ENCODE assay signal across 8 cellular contexts in the genomic region with DNA sequence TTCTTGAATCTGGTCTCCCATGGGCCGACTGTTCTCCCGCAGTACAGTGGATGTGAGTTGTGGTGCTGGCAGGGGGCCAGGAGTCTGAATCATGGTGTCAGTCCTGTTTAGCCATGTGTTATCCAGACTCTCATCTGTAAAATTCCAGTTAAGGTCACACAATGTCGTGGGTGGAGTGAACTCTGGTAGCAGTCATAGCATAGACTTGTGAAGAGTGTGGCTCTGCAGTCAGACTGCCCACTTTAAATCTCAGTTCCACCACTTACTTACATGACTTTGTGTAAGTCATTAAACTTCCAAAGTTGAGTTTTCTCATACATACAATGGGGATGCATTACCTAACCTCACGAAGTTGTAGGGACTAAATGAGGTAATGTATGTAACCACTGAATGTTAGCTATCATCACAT.
DNase-seq lines count a peak whose midpoint lies in the region; ATAC-seq, FAIRE-seq and TF ChIP-seq lines count a peak whose summit lies in the region.

No MANE protein-coding gene starts in this region.

- no peak overlapping the region for H3K4me2 ChIP-seq in HepG2 (ENCODE audit: low read depth, low read length)

- no peak overlapping the region for H2AFZ ChIP-seq in HepG2 (ENCODE audit: low read length)

- in situ Hi-C loops in HepG2 (cut with HindIII; ENCODE audit: extremely low pct_ligation_motif_present, low pct_unique_long_range_greater_than_20kb): no loop called here

- ATAC-seq in HepG2 (peak; percentile 63), HG02840 (IDR thresholded peaks at IDR 0.05; ENCODE audit: low FRiP score, unreplicated experiment) (no peak), GM19397 (IDR thresholded peaks at IDR 0.05; ENCODE audit: unreplicated experiment) (no peak)

- H3K9ac ChIP-seq in HepG2 (ENCODE audit: insufficient read depth, low read depth, low read length): no peak overlapping the region

- H3K27me3 ChIP-seq in HepG2 (ENCODE audit: control insufficient read depth in 1 of 2, insufficient read depth in 2 of 2, low read length in 2 of 2): no peaks in the 10 kb centered on the region
- no peaks in the 10 kb centered on the region for H3K27me3 ChIP-seq in uterus

- H3K36me3 ChIP-seq in HepG2 (replicated peaks in 1 of 2; ENCODE audit: control insufficient read depth in 1 of 2, insufficient read depth in 2 of 2, low read length in 2 of 2) (peaks cover 3 to 12% of the 10 kb centered on the region in 2 experiments; a peak in 2 of 5 replicates), uterus (no peaks in the 10 kb centered on the region)

- H3K9me3 ChIP-seq in HepG2 (ENCODE audit: low read length) (no peaks in the 10 kb centered on the region), uterus (no peaks in the 10 kb centered on the region)

- TF ChIP-seq POLR2A in HepG2 (IDR thresholded peaks at IDR 0.05; ENCODE audit: insufficient read depth in 1 of 2, low read depth in 2 of 2, low read length in 2 of 2) (no peak), uterus (IDR thresholded peaks at IDR 0.05) (no peak)

- BruUV-seq in HepG2 (replicated peaks; lab: Mats Ljungman, UMichigan): no TSS peak

- DNase-seq in AG08396 (ENCODE audit: low spot score) (peak; percentile 70), HuH-7.5 (ENCODE audit: low spot score) (peak; percentile 67), brain pericyte (ENCODE audit: low read depth, low spot score) (peak; percentile 60), HepG2 (ENCODE audit: low spot score) (peak; percentile 57), uterus (peak; percentile 70 to 78)
- no peak for DNase-seq in stimulated activated CD4-positive, alpha-beta T cell treated with anti-CD3 and anti-CD28 coated beads, Interleukin-4, amount 100 ng/mL, for 1 hour

- FAIRE-seq in HepG2 (lab: Jason Lieb, UNC): no peak

- H3K4me3 ChIP-seq in HepG2 (replicated peaks in 1 of 3; ENCODE audit: insufficient read depth in 1 of 3, low read depth in 2 of 3, low read length in 3 of 3) (no peak overlapping the region), uterus (no peak overlapping the region)

- TF ChIP-seq CTCF in HepG2 (CRISPR knock-in tag; IDR thresholded peaks at IDR 0.05) (no peak), uterus (IDR thresholded peaks at IDR 0.05) (no peak)

- H3K27ac ChIP-seq in HepG2 (ENCODE audit: extremely low read length, insufficient read depth, low read length): no peak overlapping the region
- peak overlapping the region in 1 of 2 donors; percentile 21 for H3K27ac ChIP-seq in uterus

- no peaks in the 10 kb centered on the region for H3K79me2 ChIP-seq in HepG2 (ENCODE audit: insufficient read depth, low read length)

- TF ChIP-seq EP300 in HepG2 (IDR thresholded peaks at IDR 0.05; ENCODE audit: low read depth in 2 of 2, low read length in 2 of 2) (no peak), HepG2 (CRISPR knock-in tag; IDR thresholded peaks at IDR 0.05; ENCODE audit: borderline replicate concordance) (no peak)

- H3K4me1 ChIP-seq in HepG2 (ENCODE audit: insufficient read depth, low read length): 0 out of 2 replicates have a peak, but pooled peaks cover 5% of the 10 kb centered on the region
- H3K4me1 ChIP-seq in uterus: no peaks in the 10 kb centered on the region

- TF ChIP-seq RAD21 in HepG2 (CRISPR knock-in tag; IDR thresholded peaks at IDR 0.05): no peak

- POLR2A ChIA-PET in HepG2 (lab: Yijun Ruan, JAX): no interaction called here

- no peaks in the 10 kb centered on the region for H4K20me1 ChIP-seq in HepG2 (ENCODE audit: insufficient read depth, low read length)

- 79% methylated on average over 4 of the region's 4 CpGs for WGBS in HepG2 (ENCODE audit: low lambda C conversion rate)

- CTCF ChIA-PET in HepG2 (lab: Yijun Ruan, JAX; ENCODE audit: low intra/inter-chr PET ratio, low total read pairs): no interaction called here

- intact Hi-C loops in HepG2 (cut with micrococcal nuclease; ENCODE audit: unreplicated experiment): no loop called here
- intact Hi-C loops in uterus (cut with DNase I; ENCODE audit: low total_unique reads): no loop called here

TF ChIP-seq in HepG2, 621 proteins besides CTCF, POLR2A, EP300 and RAD21:
- TF ChIP-seq BORCS8-MEF2B (CRISPR knock-in tag; IDR thresholded peaks at IDR 0.05): no peak
- no peak for TF ChIP-seq RELA (CRISPR knock-in tag; IDR thresholded peaks at IDR 0.05)
- TF ChIP-seq SAP130 (CRISPR knock-in tag; IDR thresholded peaks at IDR 0.05; ENCODE audit: low read depth): 0 out of 2 replicates have a peak, but pooled peaks have one; percentile 14
- peak; percentile 62; the same call in 1 of the 2 replicates for TF ChIP-seq FOSL2 (CRISPR knock-in tag; IDR thresholded peaks at IDR 0.05)
- TF ChIP-seq RBM22 (optimal IDR thresholded peaks at IDR 0.05; ENCODE audit: low read length): peak; percentile 14
